In the genomic region with DNA sequence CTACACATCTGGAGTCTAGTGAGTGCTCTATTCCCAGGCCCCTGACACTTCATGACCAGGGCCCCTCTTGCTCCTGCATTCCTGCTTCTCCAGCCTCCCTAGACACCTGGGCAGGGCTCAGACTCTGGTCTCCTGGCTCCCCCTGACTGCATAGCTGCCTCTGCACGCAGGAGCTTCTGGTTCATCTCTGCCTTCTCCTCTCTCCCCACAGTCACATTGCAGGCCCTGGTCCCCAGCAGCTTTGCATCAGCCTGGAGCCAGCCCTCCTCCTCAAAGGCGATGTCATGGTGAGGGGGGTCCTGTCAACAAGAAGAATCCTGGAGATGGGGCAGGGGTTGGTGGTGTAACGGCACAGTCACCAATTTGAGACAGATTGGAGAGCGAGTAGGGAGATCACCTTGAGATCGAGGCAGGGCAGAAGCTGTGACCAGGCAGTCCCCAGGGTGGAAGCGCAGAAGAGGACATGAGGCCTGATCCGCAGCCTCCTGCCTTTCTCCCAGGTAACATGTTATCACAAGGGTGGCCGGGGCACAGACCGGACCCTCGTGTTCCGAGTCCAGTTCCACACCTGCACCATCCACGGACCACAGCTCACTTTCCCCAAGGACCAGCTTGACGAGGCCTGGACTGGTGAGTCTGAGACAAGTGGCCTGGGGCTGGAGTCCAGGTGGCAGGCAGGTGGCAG, we compare ENCODE assay signal across 21 cellular contexts. TPM values are rescaled to one million over a fixed set of nuclear protein-coding genes. Genes with fewer than 3 reads are reported as not detected.
DNase-seq lines count a peak whose midpoint lies in the region; TF ChIP-seq lines count a peak whose summit lies in the region.
"Had no signal": no experiment of that assay in that cellular context is flagged by ENCODE, and none has a peak within 500 bp of the region (broad histone marks: within the 10 kb centered on the region; RNA-seq: fewer than 3 reads in every experiment).

No MANE protein-coding gene starts in this region.

- no peak for TF ChIP-seq EP300 in sigmoid colon (IDR thresholded peaks at IDR 0.05)

- H3K9me3 ChIP-seq in HEK293 (ENCODE audit: control insufficient read depth, insufficient read depth, low read depth, low read length) (no peaks in the 10 kb centered on the region), hepatocyte (ENCODE audit: low read depth) (no peaks in the 10 kb centered on the region), sigmoid colon (no peaks in the 10 kb centered on the region)
- H3K9me3 ChIP-seq: neutrophil had no signal

- H3K4me1 ChIP-seq in HEK293 (ENCODE audit: control insufficient read depth, insufficient read depth, low read length) (peaks cover 11% of the 10 kb centered on the region), hepatocyte (ENCODE audit: insufficient read depth) (peaks cover 9% of the 10 kb centered on the region), sigmoid colon (peaks cover 0 to 66% (median 52%) of the 10 kb centered on the region in 4 donors)

- CTCF ChIA-PET in HEK293 (lab: Yijun Ruan, JAX): interaction anchor here (0.6 to 2.0 kb wide), 2 partner anchors 8 to 10 kb away, joined by 3 to 16 read pairs; no protein-coding TSS in a partner anchor

- H3K4me2 ChIP-seq in hepatocyte: no peak overlapping the region

- no peaks in the 10 kb centered on the region for H3K9me2 ChIP-seq in hepatocyte (replicated peaks; ENCODE audit: insufficient read depth)

- intact Hi-C loops in sigmoid colon (cut with DNase I): no loop called here

- H3K36me3 ChIP-seq in HEK293 (ENCODE audit: control insufficient read depth in 2 of 2, insufficient read depth in 1 of 2, low read length in 2 of 2): peaks cover 0 to 24% of the 10 kb centered on the region in 2 experiments; a peak in 1 of 3 replicates
- H3K36me3 ChIP-seq in hepatocyte (replicated peaks; ENCODE audit: insufficient read depth, low read depth): no peaks in the 10 kb centered on the region
- H3K36me3 ChIP-seq in sigmoid colon: peaks cover 0 to 77% (median 10%) of the 10 kb centered on the region in 4 donors

- TF ChIP-seq POLR2A in sigmoid colon (IDR thresholded peaks at IDR 0.05): no peak

- DNase-seq in SK-N-DZ (ENCODE audit: low spot score): peak; percentile 16
- DNase-seq in hepatocyte (ENCODE audit: low spot score): peak; percentile 16
- DNase-seq in sigmoid colon: peak; percentile 72
- no peak for DNase-seq in NCI-H2081 treated with DMSO at 0.1 percent for 48 hours (lab: John Stamatoyannopoulos, UW)
- DNase-seq in NCI-H146 treated with DMSO at 0.1 percent for 48 hours (lab: John Stamatoyannopoulos, UW; ENCODE audit: unreplicated experiment): no peak
- DNase-seq in NCI-H1436 (lab: John Stamatoyannopoulos, UW): no peak
- DNase-seq: activated CD4-positive, alpha-beta memory T cell treated with anti-CD3 and anti-CD28 coated beads, Interleukin-2, amount 10 ng/mL, durations not matched to agents 7 days and 5 days; activated T-cell treated with anti-CD3 and anti-CD28 coated beads, Interleukin-2, amount 50 U/mL, for 72 hours; AML-193; caudate nucleus; COR-L47; effector CD4-positive, alpha-beta T cell; islet precursor cell; NCI-H2227 treated with DMSO at 0.1 percent for 48 hours; RPMI8226; stimulated activated CD4-positive, alpha-beta T cell treated with anti-CD3 and anti-CD28 coated beads, Interleukin-1b, Interleukin-23, amount 100 ng/mL, for 48 hours; stimulated activated naive CD8-positive, alpha-beta T cell treated with anti-CD3 and anti-CD28 coated beads, Interleukin-15, amount 100 ng/mL, for 72 hours had no signal

- H3K27ac ChIP-seq in HEK293 (ENCODE audit: extremely low read depth, low read depth, low read length) (no peak overlapping the region), hepatocyte (no peak overlapping the region), sigmoid colon (peak overlapping the region in 1 of 4 donors; percentile 13)
- H3K27ac ChIP-seq: neutrophil, VCaP had no signal

- H3K4me3 ChIP-seq in HEK293 (ENCODE audit: low read depth, low read length) (no peak overlapping the region), hepatocyte (no peak overlapping the region), sigmoid colon (no peak overlapping the region)

- H3K79me2 ChIP-seq in hepatocyte: peaks cover under 1% of the 10 kb centered on the region

- H3K27me3 ChIP-seq in hepatocyte: no peaks in the 10 kb centered on the region
- no peaks in the 10 kb centered on the region for H3K27me3 ChIP-seq in sigmoid colon

- no peak overlapping the region for H2AFZ ChIP-seq in hepatocyte

- no peaks in the 10 kb centered on the region for H4K20me1 ChIP-seq in hepatocyte (ENCODE audit: insufficient read depth, poor library complexity, severe bottlenecking)

- POLR2A ChIA-PET in HEK293 (lab: Yijun Ruan, JAX): interaction anchor here (0.9 to 1.2 kb wide), 3 partner anchors 10 to 21 kb away, joined by 4 to 5 read pairs (median 4); a partner anchor contains a TSS

- TF ChIP-seq CTCF in HEK293 (tag by site-specific recombination; IDR thresholded peaks at IDR 0.05): no peak
- no peak for TF ChIP-seq CTCF in hepatocyte (IDR thresholded peaks at IDR 0.05; ENCODE audit: poor library complexity)
- TF ChIP-seq CTCF in sigmoid colon (IDR thresholded peaks at IDR 0.05): no peak

- WGBS in hepatocyte (ENCODE audit: low lambda C conversion rate, missing lambda C conversion rate): 90% methylated on average over 13 of the region's 13 CpGs
- 90 to 91% methylated on average over 13 of the region's 13 CpGs for WGBS in sigmoid colon, 2 donors

TF ChIP-seq in HEK293, 187 proteins besides CTCF, POLR2A, EP300 and RAD21:
- no peak for TF ChIP-seq ZNF366 (tag by site-specific recombination; conservative IDR thresholded peaks at IDR 0.05)
- peak; percentile 67 for TF ChIP-seq GLIS1 (tag by site-specific recombination; IDR thresholded peaks at IDR 0.05)

RNA-seq across cellular contexts. Expression of a gene that starts 8.1 kb away (rescaled TPM):
- polyA plus RNA-seq in SK-N-DZ (2014; cell fraction: cytosol; rRNA removed): 0.68 and 0.81 TPM in 2 replicates
- 0.75 and 1.2 TPM in 2 replicates for polyA plus RNA-seq in SK-N-DZ (2014; cell fraction: nucleus; rRNA removed)
- total RNA-seq in hepatocyte (15.9 and 16.9 TPM in 2 replicates), sigmoid colon (100 to 1,000 TPM; 109 to 117 (median 113) TPM)
- polyA plus RNA-seq in hepatocyte (32.2 and 41.8 TPM in 2 replicates), sigmoid colon (10 to 100 TPM; 12.5 to 60.1 (median 47.4) TPM)

RNA-seq across cellular contexts. Expression of a gene that starts 21.2 kb away (rescaled TPM):
- polyA plus RNA-seq in SK-N-DZ (2014; cell fraction: cytosol; rRNA removed): 2.0 and 2.7 TPM in 2 replicates
- polyA plus RNA-seq in SK-N-DZ (2014; cell fraction: nucleus; rRNA removed): 4.9 and 5.4 TPM in 2 replicates
- total RNA-seq in hepatocyte (19.3 and 20.9 TPM in 2 replicates), sigmoid colon (10 to 100 TPM; 31.9 to 41.4 (median 35.7) TPM)
- polyA plus RNA-seq in hepatocyte (24.6 and 25.8 TPM in 2 replicates), sigmoid colon (10 to 100 TPM; 20.1 to 33.4 (median 27.0) TPM)

RNA-seq across cellular contexts. Expression of a gene that starts 39.5 kb away (rescaled TPM):
- polyA plus RNA-seq in SK-N-DZ (2014; cell fraction: cytosol; rRNA removed): not detected in 2 replicates
- not detected in 2 replicates for polyA plus RNA-seq in SK-N-DZ (2014; cell fraction: nucleus; rRNA removed)
- 21.8 and 25.1 TPM in 2 replicates for total RNA-seq in hepatocyte
- polyA plus RNA-seq in hepatocyte: 81.2 and 86.0 TPM in 2 replicates
- 100 to 1,000 TPM; 127 to 444 (median 384) TPM for total RNA-seq in sigmoid colon
- 100 to 1,000 TPM in 1 of 3 donors, 10 to 100 TPM in 1, 1 to 10 TPM in 1; 3.0 to 133 (median 35.9) TPM for polyA plus RNA-seq in sigmoid colon

RNA-seq across cellular contexts. Expression of a gene that starts 45.3 kb away (rescaled TPM):
- not detected in 2 replicates for polyA plus RNA-seq in SK-N-DZ (2014; cell fraction: cytosol; rRNA removed)
- not detected in 2 replicates for polyA plus RNA-seq in SK-N-DZ (2014; cell fraction: nucleus; rRNA removed)
- 18.9 and 21.8 TPM in 2 replicates for total RNA-seq in hepatocyte
- polyA plus RNA-seq in hepatocyte: 28.9 and 29.4 TPM in 2 replicates
- under 1 TPM in 2 of 4 donors, not detected in 2; 0.41 to 0.55 TPM for total RNA-seq in sigmoid colon
- under 1 TPM in 1 of 3 donors, not detected in 2; 0.09 TPM for polyA plus RNA-seq in sigmoid colon
- polyA plus RNA-seq: fibroblast of lung had no signal

RNA-seq across cellular contexts. Expression of a gene that starts 51.7 kb away (rescaled TPM):
- 453 and 511 TPM in 2 replicates for polyA plus RNA-seq in SK-N-DZ (2014; cell fraction: cytosol; rRNA removed)
- polyA plus RNA-seq in SK-N-DZ (2014; cell fraction: nucleus; rRNA removed): 216 and 276 TPM in 2 replicates
- total RNA-seq in hepatocyte (435 and 449 TPM in 2 replicates), sigmoid colon (100 to 1,000 TPM; 475 to 575 (median 524) TPM)
- polyA plus RNA-seq in hepatocyte (53.5 and 65.1 TPM in 2 replicates), sigmoid colon (100 to 1,000 TPM; 136 to 233 (median 218) TPM)

Comparison
In these comparisons a context has a peak if more than half of its experiments do, and no peak if none do; other contexts are left out.
1. DNase-seq: peak in SK-N-DZ (single experiment), hepatocyte (single experiment) and sigmoid colon (single experiment); none in NCI-H2081 treated with DMSO at 0.1 percent for 48 hours (single experiment), NCI-H146 treated with DMSO at 0.1 percent for 48 hours (single experiment) and NCI-H1436 (single experiment).